8 cellular contexts compared by ENCODE assay signal in the genomic region with DNA sequence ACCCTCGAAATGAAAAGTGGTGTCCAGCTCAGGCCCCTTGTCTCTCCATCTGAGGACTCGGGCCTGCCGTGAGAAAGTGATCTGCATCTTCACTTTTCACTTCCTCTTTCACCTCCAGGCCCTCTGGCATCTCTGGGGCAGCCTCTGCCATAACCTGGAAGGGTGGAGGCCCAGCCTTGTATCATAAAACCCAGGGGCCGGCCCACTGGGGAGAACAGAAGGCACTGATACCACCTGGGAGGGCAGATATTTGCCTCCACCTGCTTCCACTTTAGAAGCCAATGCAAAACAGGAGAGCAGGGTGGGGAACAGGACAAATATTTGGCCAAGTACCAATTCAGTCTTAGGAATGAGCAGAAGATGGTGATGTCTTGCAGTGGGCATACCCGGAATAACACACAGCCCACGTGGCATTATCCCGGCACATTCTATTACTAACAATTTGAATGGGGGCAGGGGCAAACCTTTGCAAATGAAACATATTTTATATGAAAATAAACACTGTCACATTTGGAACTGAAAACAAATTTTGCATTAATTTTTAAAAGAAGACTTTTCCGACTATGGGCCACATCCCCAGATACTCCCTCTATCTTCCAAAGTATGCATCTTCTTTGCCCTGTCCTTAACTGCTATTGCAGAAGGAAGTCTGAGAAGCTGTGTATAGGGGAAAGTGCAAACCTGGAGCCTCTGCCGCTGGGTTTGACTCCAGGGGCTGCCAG.
DNase-seq lines count a peak whose midpoint lies in the region; ATAC-seq and TF ChIP-seq lines count a peak whose summit lies in the region.

No MANE protein-coding gene starts in this region.

- ATAC-seq in GM19023 (IDR thresholded peaks at IDR 0.05; ENCODE audit: unreplicated experiment) (peak; percentile 69), HG02852 (IDR thresholded peaks at IDR 0.05; ENCODE audit: unreplicated experiment) (peak; percentile 63), right lobe of liver (no peak)

- H3K36me3 ChIP-seq in right lobe of liver = no peaks in the 10 kb centered on the region

- H3K27me3 ChIP-seq in right lobe of liver = no peaks in the 10 kb centered on the region

- DNase-seq in NOMO-1 (lab: John Stamatoyannopoulos, UW; ENCODE audit: unreplicated experiment in 2 of 2) (peak; percentile 49 to 76), immature natural killer cell (no peak), NCI-H187 treated with DMSO at 0.1 percent for 48 hours (lab: John Stamatoyannopoulos, UW) (no peak), DMS153 (lab: John Stamatoyannopoulos, UW) (no peak), endothelial cell (ENCODE audit: low spot score) (no peak), right lobe of liver (no peak)

- H3K27ac ChIP-seq in right lobe of liver = peak overlapping the region in 1 of 3 donors; percentile 22

- H3K27me3 Mint-ChIP-seq in immature natural killer cell (ENCODE audit: low read depth in 3 of 3) (peaks cover 0 to 2% (median 0%) of the 10 kb centered on the region in 3 donors), endothelial cell (ENCODE audit: unreplicated experiment) (peaks cover 5% of the 10 kb centered on the region)

- H3K36me3 Mint-ChIP-seq in immature natural killer cell (no peaks in the 10 kb centered on the region), endothelial cell (ENCODE audit: low read depth, unreplicated experiment) (no peaks in the 10 kb centered on the region)

- peaks cover 68 to 86% of the 10 kb centered on the region in 2 donors for H3K4me1 Mint-ChIP-seq in immature natural killer cell
- peaks cover 59% of the 10 kb centered on the region for H3K4me1 Mint-ChIP-seq in endothelial cell (ENCODE audit: unreplicated experiment)

- no peak for TF ChIP-seq POLR2A in right lobe of liver (IDR thresholded peaks at IDR 0.05)

- peak overlapping the region; percentile 12 to 60 (median 56) for H3K4me3 Mint-ChIP-seq in immature natural killer cell
- no peak overlapping the region for H3K4me3 Mint-ChIP-seq in endothelial cell (ENCODE audit: unreplicated experiment)

- intact Hi-C loops in right lobe of liver (cut with DNase I) = no loop called here

- H3K4me3 ChIP-seq in right lobe of liver = no peak overlapping the region

- TF ChIP-seq CTCF in endothelial cell (IDR thresholded peaks at IDR 0.05; ENCODE audit: unreplicated experiment) (no peak), right lobe of liver (IDR thresholded peaks at IDR 0.05) (no peak)

- H3K9me3 ChIP-seq in right lobe of liver = no peaks in the 10 kb centered on the region

- H3K4me1 ChIP-seq in right lobe of liver = peaks cover 0 to 15% (median 10%) of the 10 kb centered on the region in 4 donors

- 66% methylated on average over 9 of the region's 9 CpGs for WGBS in right lobe of liver (ENCODE audit: insufficient coverage, low coverage, low lambda C conversion rate, missing lambda C conversion rate)

- no peaks in the 10 kb centered on the region for H3K9me3 Mint-ChIP-seq in immature natural killer cell
- H3K9me3 Mint-ChIP-seq in endothelial cell (ENCODE audit: unreplicated experiment) = no peaks in the 10 kb centered on the region

- H3K27ac Mint-ChIP-seq in immature natural killer cell (peak overlapping the region; percentile 74 to 90 (median 82)), endothelial cell (ENCODE audit: unreplicated experiment) (no peak overlapping the region)

Comparison
In these comparisons a context has a peak if more than half of its experiments do, and no peak if none do; other contexts are left out.
1. ATAC-seq: peak in GM19023 (single experiment) and HG02852 (single experiment); none in right lobe of liver (0 of 4).
2. DNase-seq: peak in NOMO-1 (2 of 2); none in immature natural killer cell (0 of 3), NCI-H187 treated with DMSO at 0.1 percent for 48 hours (single experiment), DMS153 (single experiment), endothelial cell (single experiment) and right lobe of liver (0 of 3).